ENCODE assay signal across 7 cellular contexts in genomic region chr7:36119983-36120646, GRCh38. TPM values are rescaled to one million over a fixed set of nuclear protein-coding genes. Genes with fewer than 3 reads are reported as not detected.
DNase-seq lines count a peak whose midpoint lies in the region; ATAC-seq and TF ChIP-seq lines count a peak whose summit lies in the region.
"Not testable (repeated sequence)": the region's sequence is repeated elsewhere in the genome, so short reads cannot be mapped to it uniquely, and the experiment has no call there.

No MANE protein-coding gene starts in this region.

- peaks cover 12% of the 10 kb centered on the region for H3K36me3 Mint-ChIP-seq in dendritic cell treated with granulocyte-macrophage colony-stimulating factor and Interleukin-4, amounts not matched to agents 40 ng/mL and 50 ng/mL, for 4 days (ENCODE audit: low read depth)

- BruUV-seq in IMR-90 (replicated peaks; lab: Mats Ljungman, UMichigan), result not testable (repeated sequence)

- H3K9ac ChIP-seq in IMR-90 (ENCODE audit: low read depth, low read length); neuronal stem cell (ENCODE audit: low read depth, low read length, poor library complexity): not testable (repeated sequence)

- H4K5ac ChIP-seq in IMR-90 (ENCODE audit: low read depth, low read length), result not testable (repeated sequence)

- H2BK5ac ChIP-seq in IMR-90 (ENCODE audit: low read depth, low read length, poor library complexity, severe bottlenecking); neuronal stem cell (ENCODE audit: low read length): not testable (repeated sequence)

- peaks cover 24% of the 10 kb centered on the region for H3K9me1 ChIP-seq in IMR-90 (ENCODE audit: insufficient read depth, low read length)

- not testable (repeated sequence) for TF ChIP-seq RAD21 in IMR-90 (IDR thresholded peaks at IDR 0.05; ENCODE audit: low read length)

- peaks cover 11% of the 10 kb centered on the region for H3K27me3 Mint-ChIP-seq in dendritic cell treated with granulocyte-macrophage colony-stimulating factor and Interleukin-4, amounts not matched to agents 40 ng/mL and 50 ng/mL, for 4 days

- not testable (repeated sequence) for H3K4ac ChIP-seq in IMR-90 (ENCODE audit: low read depth, low read length); neuronal stem cell (ENCODE audit: low read length)

- DNase-seq in DMS53 (lab: John Stamatoyannopoulos, UW) (peak; percentile 41), NCI-H526 (lab: John Stamatoyannopoulos, UW) (peak; percentile 11 to 43), T follicular helper cell (ENCODE audit: low read depth) (peak; percentile 9), iPS DF 19.7 (ENCODE audit: low read depth, low spot score) (peak; percentile 23)
- not testable (repeated sequence) for DNase-seq in IMR-90; neuronal stem cell (ENCODE audit: low spot score)

- not testable (repeated sequence) for H3K14ac ChIP-seq in IMR-90 (replicated peaks; ENCODE audit: low read depth, low read length); neuronal stem cell (ENCODE audit: low read length)

- H2AK5ac ChIP-seq in IMR-90 (ENCODE audit: low read depth, low read length) (peak overlapping the region; percentile 30; the same call in 1 of the 2 replicates), neuronal stem cell (ENCODE audit: low read depth, low read length) (peak overlapping the region; percentile 35)

- WGBS in IMR-90 (ENCODE audit: extremely low coverage in 2 of 2, insufficient read length in 1 of 2), 2 experiments, result no CpG with 5 or more reads among the region's 13 CpGs
- no CpG with 5 or more reads among the region's 13 CpGs for WGBS in neuronal stem cell (ENCODE audit: extremely low coverage in 2 of 2, insufficient read length in 2 of 2, insufficient replicate concordance in 1 of 2), 2 donors

- peak overlapping the region; percentile 29; the same call in 2 of the 3 replicates for H2BK15ac ChIP-seq in IMR-90 (ENCODE audit: low read depth, low read length)
- H2BK15ac ChIP-seq in neuronal stem cell (ENCODE audit: low read length), result not testable (repeated sequence)

- peaks cover 23% of the 10 kb centered on the region for H3K4me1 ChIP-seq in IMR-90 (ENCODE audit: control insufficient read depth, insufficient read depth, low read length)
- H3K4me1 ChIP-seq in neuronal stem cell (ENCODE audit: control insufficient read depth in 2 of 2, insufficient read depth in 1 of 2, low read depth in 1 of 2, low read length in 2 of 2), result not testable (repeated sequence)

- CTCF ChIA-PET in IMR-90 (lab: Yijun Ruan, JAX), result interaction anchor here (0.7 to 1.0 kb wide), 2 partner anchors 9 to 50 kb away, joined by 3 read pairs; no protein-coding TSS in a partner anchor

- not testable (repeated sequence) for H3K4me3 Mint-ChIP-seq in dendritic cell treated with granulocyte-macrophage colony-stimulating factor and Interleukin-4, amounts not matched to agents 40 ng/mL and 50 ng/mL, for 4 days

- not testable (repeated sequence) for ATAC-seq in IMR-90 (ENCODE audit: low read depth)

- not testable (repeated sequence) for TF ChIP-seq CTCF in IMR-90 (conservative IDR thresholded peaks at IDR 0.05; ENCODE audit: low read depth, low read length)

- not testable (repeated sequence) for H3K36me3 ChIP-seq in IMR-90 (ENCODE audit: control insufficient read depth, insufficient read depth, low read length); neuronal stem cell (replicated peaks in 1 of 2; ENCODE audit: control insufficient read depth in 2 of 2, insufficient read depth in 2 of 2, low read length in 2 of 2)

- H3K27ac ChIP-seq in IMR-90 (ENCODE audit: insufficient read depth, low read length); neuronal stem cell (replicated peaks; ENCODE audit: low read length): not testable (repeated sequence)

- H3K4me3 ChIP-seq in IMR-90 (ENCODE audit: insufficient read depth, low read depth, low read length), result not testable (repeated sequence)
- H3K4me3 ChIP-seq in neuronal stem cell (ENCODE audit: low read length in 2 of 2), result peak overlapping the region in 1 of 2 donors; percentile 25

- POLR2A ChIA-PET in IMR-90 (lab: Charles Lee; ENCODE audit: unreplicated experiment), result not testable (repeated sequence)

- not testable (repeated sequence) for H3K9me3 ChIP-seq in IMR-90 (ENCODE audit: control insufficient read depth, insufficient read depth, low read length); neuronal stem cell (replicated peaks in 1 of 2; ENCODE audit: control insufficient read depth in 2 of 2, insufficient read depth in 1 of 2, low read depth in 1 of 2, low read length in 2 of 2)

- dilution Hi-C loops in IMR-90 (cut with HindIII; ENCODE audit: low sequenced_read_pairs, unreplicated experiment), result not testable (repeated sequence)

- H3K56ac ChIP-seq in IMR-90 (ENCODE audit: extremely low read depth, insufficient read depth, low read length), result not testable (repeated sequence)

- H2BK12ac ChIP-seq in neuronal stem cell (ENCODE audit: low read length), result peak overlapping the region; percentile 22

- H4K20me1 ChIP-seq in IMR-90 (ENCODE audit: insufficient read depth, low read length), result not testable (repeated sequence)

- not testable (repeated sequence) for H3K4me2 ChIP-seq in IMR-90 (ENCODE audit: low read depth, low read length); neuronal stem cell (ENCODE audit: insufficient read depth, low read length, poor library complexity, severe bottlenecking)

- H3K27ac Mint-ChIP-seq in dendritic cell treated with granulocyte-macrophage colony-stimulating factor and Interleukin-4, amounts not matched to agents 40 ng/mL and 50 ng/mL, for 4 days, result peak overlapping the region; percentile 41

- not testable (repeated sequence) for H2AFZ ChIP-seq in IMR-90 (replicated peaks; ENCODE audit: low read length, poor library complexity); neuronal stem cell (ENCODE audit: low read length)

- not testable (repeated sequence) for H4K8ac ChIP-seq in IMR-90 (ENCODE audit: low read depth in 2 of 2, low read length in 2 of 2); neuronal stem cell (ENCODE audit: low read depth, low read length)

- in situ Hi-C loops in IMR-90 (cut with MboI; ENCODE audit: low sequenced_read_pairs), result not testable (repeated sequence)

- intact Hi-C loops in IMR-90 (cut with micrococcal nuclease), result loop anchor here (5.0 kb wide), 1 partner anchor 73 kb away; no protein-coding TSS in a partner anchor
- intact Hi-C loops in dendritic cell treated with granulocyte-macrophage colony-stimulating factor and Interleukin-4, amounts not matched to agents 40 ng/mL and 50 ng/mL, for 4 days (cut with micrococcal nuclease), result loop anchor here (1.0 to 5.0 kb wide), 4 partner anchors 33 to 162 kb away; partner anchors contain the start of gene EEPD1

- H3K9me3 Mint-ChIP-seq in dendritic cell treated with granulocyte-macrophage colony-stimulating factor and Interleukin-4, amounts not matched to agents 40 ng/mL and 50 ng/mL, for 4 days, result peaks cover 23% of the 10 kb centered on the region

- not testable (repeated sequence) for H3K23ac ChIP-seq in IMR-90 (ENCODE audit: low read depth, low read length); neuronal stem cell (ENCODE audit: low read depth, low read length, poor library complexity)

- H3K79me1 ChIP-seq in IMR-90 (ENCODE audit: low read depth in 1 of 2, low read length in 2 of 2); neuronal stem cell (ENCODE audit: low read depth, low read length): not testable (repeated sequence)

- not testable (repeated sequence) for H3K27me3 ChIP-seq in IMR-90 (ENCODE audit: control insufficient read depth, insufficient read depth, low read length)
- H3K27me3 ChIP-seq in neuronal stem cell (ENCODE audit: control insufficient read depth in 3 of 3, insufficient read depth in 3 of 3, low read depth in 1 of 3, low read length in 3 of 3), result peaks cover 0 to 26% (median 0%) of the 10 kb centered on the region in 3 experiments

- H2BK120ac ChIP-seq in IMR-90 (ENCODE audit: low read depth, low read length); neuronal stem cell (ENCODE audit: low read depth, low read length): not testable (repeated sequence)

- H2AK9ac ChIP-seq in IMR-90 (replicated peaks; ENCODE audit: low read depth, low read length, poor library complexity), result not testable (repeated sequence)

- H2BK20ac ChIP-seq in IMR-90 (ENCODE audit: low read depth, low read length), result peak overlapping the region; percentile 52

- H3K4me1 Mint-ChIP-seq in dendritic cell treated with granulocyte-macrophage colony-stimulating factor and Interleukin-4, amounts not matched to agents 40 ng/mL and 50 ng/mL, for 4 days (ENCODE audit: low read depth), result peaks cover 80% of the 10 kb centered on the region

- H4K91ac ChIP-seq in IMR-90 (ENCODE audit: insufficient read depth, low read depth, low read length); neuronal stem cell (ENCODE audit: low read depth, low read length, poor library complexity): not testable (repeated sequence)

- H3K18ac ChIP-seq in IMR-90 (ENCODE audit: low read depth, low read length); neuronal stem cell (ENCODE audit: low read length): not testable (repeated sequence)

- TF ChIP-seq POLR2A in IMR-90 (IDR thresholded peaks at IDR 0.05; ENCODE audit: low read depth, low read length), result not testable (repeated sequence)

RNA-seq across cellular contexts. Expression of gene EEPD1, which starts 32.9 kb away (rescaled TPM):
- 7.3 and 8.1 TPM in 2 replicates for total RNA-seq in IMR-90 (2012; rRNA removed)
- 13.9 and 15.2 TPM in 2 replicates for polyA plus RNA-seq in IMR-90 (2012; rRNA removed)
- 8.0 and 14.9 TPM in 2 replicates for polyA plus RNA-seq in IMR-90 (2012; cell fraction: cytosol; rRNA removed)
- 39.3 and 53.7 TPM in 2 replicates for polyA plus RNA-seq in IMR-90 (2012; cell fraction: nucleus; rRNA removed; ENCODE audit: low replicate concordance)
- 3.0 TPM for polyA plus RNA-seq in neuronal stem cell (2013, experiment 1 of 2)
- 3.2 TPM for polyA plus RNA-seq in neuronal stem cell (2013, experiment 2 of 2)
